ENCODE assay signal across 1 cellular context in the genomic region with DNA sequence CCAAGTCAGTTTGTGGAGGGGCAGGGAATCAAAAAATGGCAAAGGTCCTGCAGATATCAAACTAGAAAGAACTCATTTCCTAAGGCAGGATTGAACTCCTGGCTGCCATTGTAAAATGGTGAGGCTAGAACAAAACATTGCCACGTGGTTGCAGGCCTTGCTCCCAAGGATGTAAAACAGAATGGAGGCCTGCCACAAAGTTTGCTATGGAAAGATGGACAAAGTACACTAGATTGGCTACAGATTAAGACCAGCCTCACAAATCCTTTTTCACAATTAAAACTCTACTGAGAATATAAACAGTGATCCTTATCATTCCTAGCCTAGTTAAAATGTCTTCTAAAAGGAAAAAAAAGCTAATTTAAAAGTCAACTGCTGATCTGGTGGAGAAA.
TF ChIP-seq lines count a peak whose summit lies in the region.

No MANE protein-coding gene starts in this region.

TF ChIP-seq in SK-N-SH treated with all-trans-retinoic acid at 6 μM for 48 hours, 23 proteins besides CTCF, POLR2A, EP300 and RAD21 (continued from another document):
- TF ChIP-seq, protein P1, sequence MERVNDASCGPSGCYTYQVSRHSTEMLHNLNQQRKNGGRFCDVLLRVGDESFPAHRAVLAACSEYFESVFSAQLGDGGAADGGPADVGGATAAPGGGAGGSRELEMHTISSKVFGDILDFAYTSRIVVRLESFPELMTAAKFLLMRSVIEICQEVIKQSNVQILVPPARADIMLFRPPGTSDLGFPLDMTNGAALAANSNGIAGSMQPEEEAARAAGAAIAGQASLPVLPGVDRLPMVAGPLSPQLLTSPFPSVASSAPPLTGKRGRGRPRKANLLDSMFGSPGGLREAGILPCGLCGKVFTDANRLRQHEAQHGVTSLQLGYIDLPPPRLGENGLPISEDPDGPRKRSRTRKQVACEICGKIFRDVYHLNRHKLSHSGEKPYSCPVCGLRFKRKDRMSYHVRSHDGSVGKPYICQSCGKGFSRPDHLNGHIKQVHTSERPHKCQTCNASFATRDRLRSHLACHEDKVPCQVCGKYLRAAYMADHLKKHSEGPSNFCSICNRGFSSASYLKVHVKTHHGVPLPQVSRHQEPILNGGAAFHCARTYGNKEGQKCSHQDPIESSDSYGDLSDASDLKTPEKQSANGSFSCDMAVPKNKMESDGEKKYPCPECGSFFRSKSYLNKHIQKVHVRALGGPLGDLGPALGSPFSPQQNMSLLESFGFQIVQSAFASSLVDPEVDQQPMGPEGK (CRISPR knock-in tag; IDR thresholded peaks at IDR 0.05; ENCODE audit: borderline replicate concordance): no peak
